ENCODE assay signal across 2 cellular contexts in genomic region chr12:57632898-57633825, GRCh38.
TF ChIP-seq lines count a peak whose summit lies in the region.

Gene B4GALNT1, minus strand, starts transcription at chr12:57633201. Its CDS starts 1,069 bp downstream, at chr12:57632132.

TF ChIP-seq in HEK293, 187 proteins besides CTCF, POLR2A, EP300 and RAD21 (continued from another document):
- TF ChIP-seq INSM2 (tag by site-specific recombination; IDR thresholded peaks at IDR 0.05), result peak; percentile 54; the same call in 1 of the 2 replicates
- peak; percentile 10; the same call in 1 of the 2 replicates for TF ChIP-seq ZNF629 (tag by site-specific recombination; IDR thresholded peaks at IDR 0.05)
- 0 out of 2 replicates have a peak, but pooled peaks have one; percentile 3 for TF ChIP-seq ZNF398 (tag by site-specific recombination; IDR thresholded peaks at IDR 0.05)
- no peak for TF ChIP-seq ZBTB11 (tag by site-specific recombination; conservative IDR thresholded peaks at IDR 0.05; ENCODE audit: low read depth)
- TF ChIP-seq ZBTB17 (tag by site-specific recombination; IDR thresholded peaks at IDR 0.05), result peak; percentile 72
- peak; percentile 24; the same call in 1 of the 2 replicates for TF ChIP-seq MYNN (tag by site-specific recombination; IDR thresholded peaks at IDR 0.05; ENCODE audit: borderline replicate concordance)
- TF ChIP-seq KLF8 (tag by site-specific recombination; IDR thresholded peaks at IDR 0.05), result peak; percentile 79; the same call in 1 of the 2 replicates
- no peak for TF ChIP-seq YY2 (tag by site-specific recombination; IDR thresholded peaks at IDR 0.05)
- TF ChIP-seq ZNF600 (tag by site-specific recombination; IDR thresholded peaks at IDR 0.05), result peak; percentile 92
- TF ChIP-seq ZNF174 (tag by site-specific recombination; IDR thresholded peaks at IDR 0.05), result no peak
- peak; percentile 89 for TF ChIP-seq EGR2 (tag by site-specific recombination; IDR thresholded peaks at IDR 0.05; ENCODE audit: low read depth)

TF ChIP-seq in K562, 482 proteins besides CTCF, POLR2A, EP300 and RAD21 (continued from another document and continues in another):
- TF ChIP-seq ID3 (CRISPR knock-in tag; IDR thresholded peaks at IDR 0.05) (no peak), ID3 (tag; IDR thresholded peaks at IDR 0.05) (0 out of 2 replicates have a peak, but pooled peaks have one; percentile 21), CBX8 (IDR thresholded peaks at IDR 0.05; ENCODE audit: borderline replicate concordance, extremely low read depth, low read depth, low read length, poor library complexity, severe bottlenecking) (no peak), FOXK1 (CRISPR knock-in tag; IDR thresholded peaks at IDR 0.05; ENCODE audit: borderline replicate concordance) (no peak), CTBP1 (IDR thresholded peaks at IDR 0.05; ENCODE audit: borderline replicate concordance) (peak; percentile 90), MEF2A (IDR thresholded peaks at IDR 0.05; ENCODE audit: control insufficient read depth, low read depth, low read length) (no peak), NONO (IDR thresholded peaks at IDR 0.05; ENCODE audit: low read depth in 2 of 2, low read length in 1 of 2) (peak in 1 of 2 experiments; percentile 67; a peak in 1 of 4 replicates), FOXA3 (CRISPR knock-in tag; conservative IDR thresholded peaks at IDR 0.05 in 1 of 2, IDR thresholded peaks at IDR 0.05 in 1 of 2) (no peak), LARP7 (IDR thresholded peaks at IDR 0.05) (no peak), MBD1 (CRISPR knock-in tag; IDR thresholded peaks at IDR 0.05) (no peak), TEAD4 (IDR thresholded peaks at IDR 0.05; ENCODE audit: low read length) (peak; percentile 74), TEAD4 (CRISPR knock-in tag; IDR thresholded peaks at IDR 0.05; ENCODE audit: borderline replicate concordance) (no peak), ATF3 (IDR thresholded peaks at IDR 0.05) (no peak), ATF3 (CRISPR knock-in tag; conservative IDR thresholded peaks at IDR 0.05) (no peak), ATF7 (IDR thresholded peaks at IDR 0.05) (0 out of 2 replicates have a peak, but pooled peaks have one; percentile 50), ZNF311 (CRISPR knock-in tag; IDR thresholded peaks at IDR 0.05) (no peak), IRF1 (CRISPR knock-in tag; IDR thresholded peaks at IDR 0.05; ENCODE audit: borderline replicate concordance) (no peak), SOX6 (IDR thresholded peaks at IDR 0.05) (no peak), ATF4 (CRISPR knock-in tag; IDR thresholded peaks at IDR 0.05) (no peak), PYGO2 (tag; IDR thresholded peaks at IDR 0.05) (no peak), MTA3 (IDR thresholded peaks at IDR 0.05; ENCODE audit: borderline replicate concordance) (peak; percentile 37; the same call in 1 of the 2 replicates), TCF3 (CRISPR knock-in tag; IDR thresholded peaks at IDR 0.05) (no peak), TFAP4 (CRISPR knock-in tag; IDR thresholded peaks at IDR 0.05; ENCODE audit: borderline replicate concordance) (peak; percentile 60), TFAM (CRISPR knock-in tag; conservative IDR thresholded peaks at IDR 0.05) (no peak), TGIF2 (CRISPR knock-in tag; IDR thresholded peaks at IDR 0.05) (no peak), ZNF24 (IDR thresholded peaks at IDR 0.05) (0 out of 2 replicates have a peak, but pooled peaks have one; percentile 31), GABPB1 (CRISPR knock-in tag; IDR thresholded peaks at IDR 0.05) (peak; percentile 21; the same call in 1 of the 2 replicates), FOXJ3 (CRISPR knock-in tag; IDR thresholded peaks at IDR 0.05) (no peak), ZNF318 (IDR thresholded peaks at IDR 0.05; ENCODE audit: borderline replicate concordance in 1 of 2, low read depth in 1 of 2) (no peak), ETS2 (tag; IDR thresholded peaks at IDR 0.05; ENCODE audit: borderline replicate concordance, poor library complexity, severe bottlenecking) (no peak), SIRT6 (IDR thresholded peaks at IDR 0.05; ENCODE audit: low read depth, low read length) (no peak), GTF2A2 (tag; IDR thresholded peaks at IDR 0.05) (no peak), EGR1 (conservative IDR thresholded peaks at IDR 0.05) (peak; percentile 69), DLX4 (CRISPR knock-in tag; IDR thresholded peaks at IDR 0.05) (no peak), ZBTB17 (CRISPR knock-in tag; IDR thresholded peaks at IDR 0.05) (0 out of 2 replicates have a peak, but pooled peaks have one; percentile 17), ZNF395 (CRISPR knock-in tag; IDR thresholded peaks at IDR 0.05) (0 out of 2 replicates have a peak, but pooled peaks have one; percentile 33), TCF7L2 (IDR thresholded peaks at IDR 0.05; ENCODE audit: low read depth, low read length) (no peak), CC2D1A (IDR thresholded peaks at IDR 0.05) (no peak), MITF (IDR thresholded peaks at IDR 0.05) (no peak), BCOR (IDR thresholded peaks at IDR 0.05) (peak; percentile 45; the same call in 1 of the 2 replicates)
